ENCODE assay signal across 11 cellular contexts in the genomic region with DNA sequence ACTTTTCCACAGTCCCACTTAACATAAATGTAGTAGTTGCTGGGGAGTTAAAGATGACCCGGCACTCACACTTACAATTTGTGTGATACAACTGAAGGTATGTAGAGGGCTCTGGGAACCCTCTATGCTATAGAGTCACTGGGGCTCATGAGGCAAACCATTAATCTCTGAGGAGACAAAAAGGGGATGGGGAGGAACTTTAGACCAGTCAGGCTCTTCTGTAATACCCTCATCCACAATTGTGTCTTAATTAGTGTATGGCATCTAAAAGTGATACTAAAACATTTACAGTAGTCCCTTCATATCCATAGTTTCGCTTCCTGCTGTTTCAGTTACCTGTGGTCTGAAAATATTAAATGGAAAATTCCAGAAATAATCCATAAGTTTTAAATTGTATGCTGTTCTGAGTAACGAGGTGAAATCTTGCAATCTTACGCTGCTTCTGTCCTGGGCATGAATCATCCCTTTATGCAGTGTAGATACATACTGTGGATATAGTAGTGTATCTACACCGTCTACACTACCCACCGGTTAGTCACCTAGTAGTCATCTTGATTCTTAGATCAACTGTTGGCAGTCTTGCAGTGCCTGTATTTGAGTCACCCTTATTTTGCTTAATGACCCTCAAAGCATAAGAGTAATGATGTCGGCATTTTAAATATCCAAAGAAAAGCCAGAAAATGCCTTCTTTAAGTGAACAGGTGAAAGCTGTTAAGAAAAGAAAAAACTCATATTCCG. TPM values are rescaled to one million over a fixed set of nuclear protein-coding genes. Genes with fewer than 3 reads are reported as not detected.
DNase-seq lines count a peak whose midpoint lies in the region; ATAC-seq lines count a peak whose summit lies in the region.
"Had no signal": no experiment of that assay in that cellular context is flagged by ENCODE, and none has a peak within 500 bp of the region (broad histone marks: within the 10 kb centered on the region; RNA-seq: fewer than 3 reads in every experiment).

No MANE protein-coding gene starts in this region.

- H3K36me3 ChIP-seq in CD4-positive, alpha-beta memory T cell (ENCODE audit: insufficient read depth, low read length): no peaks in the 10 kb centered on the region
- H3K36me3 ChIP-seq in adipocyte (ENCODE audit: control insufficient read depth, insufficient read depth, low read length, severe bottlenecking): no peaks in the 10 kb centered on the region
- peaks cover 7% of the 10 kb centered on the region for H3K36me3 ChIP-seq in mesodermal cell (ENCODE audit: control insufficient read depth, insufficient read depth, low read length)

- H3K27me3 Mint-ChIP-seq in CD4-positive, alpha-beta memory T cell: no peaks in the 10 kb centered on the region

- H3K27ac Mint-ChIP-seq in CD4-positive, alpha-beta memory T cell: peak overlapping the region in 6 of 7 donors; percentile 9 to 86 (median 71)
- H3K27ac Mint-ChIP-seq: nephron had no signal

- no peaks in the 10 kb centered on the region for H3K9me3 ChIP-seq in CD4-positive, alpha-beta memory T cell (ENCODE audit: control insufficient read depth in 1 of 2, low read length in 2 of 2)
- H3K9me3 ChIP-seq in adipocyte (ENCODE audit: control insufficient read depth, low read length) (no peaks in the 10 kb centered on the region), mesodermal cell (ENCODE audit: control insufficient read depth, low read length) (no peaks in the 10 kb centered on the region)

- no peaks in the 10 kb centered on the region for H3K27me3 ChIP-seq in CD4-positive, alpha-beta memory T cell (ENCODE audit: insufficient read depth, low read length)
- H3K27me3 ChIP-seq in adipocyte (replicated peaks; ENCODE audit: control insufficient read depth, insufficient read depth, low read length): no peaks in the 10 kb centered on the region

- H3K4me1 ChIP-seq in CD4-positive, alpha-beta memory T cell (ENCODE audit: insufficient read depth, low read length): peaks cover 36% of the 10 kb centered on the region
- H3K4me1 ChIP-seq in adipocyte (ENCODE audit: control insufficient read depth, insufficient read depth, low read length) (peaks cover 20% of the 10 kb centered on the region), mesodermal cell (ENCODE audit: control insufficient read depth, insufficient read depth, low read length, poor library complexity, severe bottlenecking) (peaks cover 10% of the 10 kb centered on the region)

- CTCF ChIA-PET in CD4-positive, alpha-beta memory T cell (lab: Charles Lee; ENCODE audit: partially characterized antibody): interaction anchor here (1.1 kb wide), 2 partner anchors 12 to 20 kb away, joined by 3 to 4 read pairs; a partner anchor contains a TSS

- peaks cover 0 to 9% of the 10 kb centered on the region in 2 donors for H3K36me3 Mint-ChIP-seq in CD4-positive, alpha-beta memory T cell

- WGBS in mesodermal cell (ENCODE audit: insufficient coverage in 2 of 2), 2 experiments: 88% methylated on average over 1 to 2 of the region's 8 CpGs

- peaks cover 32 to 70% (median 50%) of the 10 kb centered on the region in 4 donors for H3K4me1 Mint-ChIP-seq in CD4-positive, alpha-beta memory T cell

- H3K4me3 Mint-ChIP-seq in CD4-positive, alpha-beta memory T cell: peak overlapping the region in 1 of 8 donors; percentile 31
- H3K4me3 Mint-ChIP-seq: nephron had no signal

- H3K27ac ChIP-seq in CD4-positive, alpha-beta memory T cell (ENCODE audit: low read depth, low read length): no peak overlapping the region
- peak overlapping the region; percentile 56 for H3K27ac ChIP-seq in mesodermal cell (ENCODE audit: low read depth, low read length, severe bottlenecking)
- H3K27ac ChIP-seq: SK-N-MC had no signal

- no peak overlapping the region for H3K4me3 ChIP-seq in CD4-positive, alpha-beta memory T cell (ENCODE audit: low read length in 2 of 2)
- H3K4me3 ChIP-seq in adipocyte (ENCODE audit: low read length): no peak overlapping the region
- no peak overlapping the region for H3K4me3 ChIP-seq in mesodermal cell (ENCODE audit: extremely low read depth, insufficient read depth, low read length, poor library complexity, severe bottlenecking)
- H3K4me3 ChIP-seq: SK-N-MC had no signal

- ATAC-seq in GM18517 (IDR thresholded peaks at IDR 0.05; ENCODE audit: unreplicated experiment): no peak
- ATAC-seq in left lobe of liver: no peak
- no peak for ATAC-seq in HG02885 (IDR thresholded peaks at IDR 0.05; ENCODE audit: poor library complexity, unreplicated experiment)

- DNase-seq in CD4-positive, alpha-beta memory T cell: no peak
- DNase-seq in HT1080 (ENCODE audit: low read depth) (peak; percentile 96), adipocyte (ENCODE audit: low read depth) (peak; percentile 70), left lobe of liver (ENCODE audit: low spot score) (no peak)
- DNase-seq: activated effector memory CD4-positive, alpha-beta T cell treated with anti-CD3 and anti-CD28 coated beads, Interleukin-2, amount 50 U/mL, for 16 hours; glutamatergic neuron had no signal

- intact Hi-C loops in CD4-positive, alpha-beta memory T cell (cut with micrococcal nuclease): no loop called here

- no peak overlapping the region for H3K9ac ChIP-seq in adipocyte (ENCODE audit: low read length)

- no peaks in the 10 kb centered on the region for H3K9me3 Mint-ChIP-seq in CD4-positive, alpha-beta memory T cell
- H3K9me3 Mint-ChIP-seq: nephron had no signal

- POLR2A ChIA-PET in CD4-positive, alpha-beta memory T cell (lab: Charles Lee; ENCODE audit: partially characterized antibody): interaction anchor here (1.9 kb wide), 1 partner anchor 12 kb away, joined by 5 read pairs; a partner anchor contains a TSS

RNA-seq across cellular contexts. Expression of a gene that starts 12.2 kb away (rescaled TPM):
- total RNA-seq in CD4-positive, alpha-beta memory T cell: 10 to 100 TPM; 39.5 to 39.8 TPM
- polyA plus RNA-seq in CD4-positive, alpha-beta memory T cell: 10 to 100 TPM in 1 of 2 donors, 1 to 10 TPM in 1; 3.6 to 15.6 TPM
- total RNA-seq in HT1080 (2014; rRNA removed; shearing (Covaris generic)): 9.3 and 12.0 TPM in 2 replicates
- 11.4 and 15.4 TPM in 2 replicates for polyA plus RNA-seq in HT1080 (2015; cell fraction: cytosol; rRNA removed)
- 13.1 and 14.8 TPM in 2 replicates for polyA plus RNA-seq in HT1080 (2015; cell fraction: nucleus; rRNA removed)
- polyA plus RNA-seq in mesodermal cell (2013, experiment 1 of 2): 30.2 TPM
- polyA plus RNA-seq in mesodermal cell (2013, experiment 2 of 2): 24.1 TPM
- total RNA-seq in left lobe of liver: 3.2 TPM

RNA-seq across cellular contexts. Expression of a gene that starts 33.0 kb away (rescaled TPM):
- 1 to 10 TPM in 1 of 2 experiments, under 1 TPM in 1; 0.86 to 1.1 TPM for total RNA-seq in CD4-positive, alpha-beta memory T cell
- not detected for polyA plus RNA-seq in CD4-positive, alpha-beta memory T cell
- total RNA-seq in HT1080 (2014; rRNA removed; shearing (Covaris generic)): not detected in 2 replicates
- polyA plus RNA-seq in HT1080 (2015; cell fraction: cytosol; rRNA removed): not detected in 2 replicates
- not detected in 2 replicates for polyA plus RNA-seq in HT1080 (2015; cell fraction: nucleus; rRNA removed)
- not detected for polyA plus RNA-seq in mesodermal cell (2013, experiment 1 of 2)
- not detected for polyA plus RNA-seq in mesodermal cell (2013, experiment 2 of 2)
- 0.25 TPM for total RNA-seq in left lobe of liver

RNA-seq across cellular contexts. Expression of a gene that starts 49.8 kb away (rescaled TPM):
- 1 to 10 TPM; 8.8 to 9.2 TPM for total RNA-seq in CD4-positive, alpha-beta memory T cell
- 1 to 10 TPM; 5.5 to 7.4 TPM for polyA plus RNA-seq in CD4-positive, alpha-beta memory T cell
- 11.0 and 11.3 TPM in 2 replicates for total RNA-seq in HT1080 (2014; rRNA removed; shearing (Covaris generic))
- polyA plus RNA-seq in HT1080 (2015; cell fraction: cytosol; rRNA removed): 11.6 and 12.6 TPM in 2 replicates
- 15.9 and 19.0 TPM in 2 replicates for polyA plus RNA-seq in HT1080 (2015; cell fraction: nucleus; rRNA removed)
- 11.2 TPM for polyA plus RNA-seq in mesodermal cell (2013, experiment 1 of 2)
- polyA plus RNA-seq in mesodermal cell (2013, experiment 2 of 2): 9.3 TPM
- 13.1 TPM for total RNA-seq in left lobe of liver

Comparison
In these comparisons a context has a peak if more than half of its experiments do, and no peak if none do; other contexts are left out.
1. DNase-seq: peak in HT1080 (single experiment) and adipocyte (single experiment); none in CD4-positive, alpha-beta memory T cell (0 of 5) and left lobe of liver (single experiment).